Comparison of ENCODE assay signal across 7 cellular contexts in genomic region chr4:40024049-40024448, GRCh38. TPM values are rescaled to one million over a fixed set of nuclear protein-coding genes. Genes with fewer than 3 reads are reported as not detected.
A peak's percentile ranks its signal among the peaks of the same experiment; 100 is the strongest.
DNase-seq lines count a peak whose midpoint lies in the region; ATAC-seq, FAIRE-seq and TF ChIP-seq lines count a peak whose summit lies in the region.
"Not testable (repeated sequence)": the region's sequence is repeated elsewhere in the genome, so short reads cannot be mapped to it uniquely, and the experiment has no call there.

No MANE protein-coding gene starts in this region.

- CTCF ChIA-PET in MCF 10A (lab: Yijun Ruan, JAX) = interaction anchor here (0.6 to 0.8 kb wide), 2 partner anchors 31 to 705 kb away, joined by 3 read pairs; no protein-coding TSS in a partner anchor
- CTCF ChIA-PET in HepG2 (lab: Yijun Ruan, JAX; ENCODE audit: low intra/inter-chr PET ratio, low total read pairs) = not testable (repeated sequence)

- TF ChIP-seq EP300 in Ishikawa (IDR thresholded peaks at IDR 0.05; ENCODE audit: borderline replicate concordance); HepG2 (IDR thresholded peaks at IDR 0.05; ENCODE audit: low read depth in 2 of 2, low read length in 2 of 2); HepG2 (CRISPR knock-in tag; IDR thresholded peaks at IDR 0.05; ENCODE audit: borderline replicate concordance): not testable (repeated sequence)

- POLR2A ChIA-PET in MCF 10A (lab: Yijun Ruan, JAX) = interaction anchor here (0.7 to 0.9 kb wide), 2 partner anchors 32 to 277 kb away, joined by 3 to 4 read pairs; partner anchors contain the start of gene N4BP2
- POLR2A ChIA-PET in HepG2 (lab: Yijun Ruan, JAX) = not testable (repeated sequence)

- not testable (repeated sequence) for H4K20me1 ChIP-seq in HepG2 (ENCODE audit: insufficient read depth, low read length)

- not testable (repeated sequence) for H3K9me3 ChIP-seq in HepG2 (ENCODE audit: low read length); spleen

- not testable (repeated sequence) for FAIRE-seq in HepG2 (lab: Jason Lieb, UNC)

- TF ChIP-seq POLR2A in HepG2 (IDR thresholded peaks at IDR 0.05; ENCODE audit: insufficient read depth in 1 of 2, low read depth in 2 of 2, low read length in 2 of 2); spleen (IDR thresholded peaks at IDR 0.05): not testable (repeated sequence)

- in situ Hi-C loops in Caki2 (cut with HindIII; ENCODE audit: low pct_unique_long_range_greater_than_20kb, low sequenced_read_pairs); HepG2 (cut with HindIII; ENCODE audit: extremely low pct_ligation_motif_present, low pct_unique_long_range_greater_than_20kb): not testable (repeated sequence)

- TF ChIP-seq CTCF in MCF 10A (IDR thresholded peaks at IDR 0.05; ENCODE audit: unreplicated experiment); chondrocyte (IDR thresholded peaks at IDR 0.05); HepG2 (CRISPR knock-in tag; IDR thresholded peaks at IDR 0.05); spleen (IDR thresholded peaks at IDR 0.05 in 8 of 11, conservative IDR thresholded peaks at IDR 0.05 in 3 of 11): not testable (repeated sequence)

- TF ChIP-seq RAD21 in Ishikawa (IDR thresholded peaks at IDR 0.05; ENCODE audit: low read depth); HepG2 (CRISPR knock-in tag; IDR thresholded peaks at IDR 0.05): not testable (repeated sequence)

- peak overlapping the region; percentile 13 for H3K27ac Mint-ChIP-seq in MCF 10A (ENCODE audit: low read depth, unreplicated experiment)
- H3K27ac Mint-ChIP-seq in chondrocyte (ENCODE audit: unreplicated experiment) = not testable (repeated sequence)

- H3K27ac ChIP-seq in HepG2 (ENCODE audit: extremely low read length, insufficient read depth, low read length); spleen: not testable (repeated sequence)

- peak; percentile 64 for ATAC-seq in left lobe of liver
- ATAC-seq in HepG2 = not testable (repeated sequence)

- H3K79me2 ChIP-seq in HepG2 (ENCODE audit: insufficient read depth, low read length) = not testable (repeated sequence)

- not testable (repeated sequence) for H3K36me3 ChIP-seq in HepG2 (replicated peaks in 1 of 2; ENCODE audit: control insufficient read depth in 1 of 2, insufficient read depth in 2 of 2, low read length in 2 of 2); spleen

- not testable (repeated sequence) for BruUV-seq in MCF 10A (replicated peaks; lab: Mats Ljungman, UMichigan); HepG2 (replicated peaks; lab: Mats Ljungman, UMichigan)

- H3K9me3 Mint-ChIP-seq in MCF 10A (ENCODE audit: unreplicated experiment); chondrocyte (ENCODE audit: low read depth): not testable (repeated sequence)

- H3K36me3 Mint-ChIP-seq in MCF 10A (ENCODE audit: insufficient read depth, unreplicated experiment); chondrocyte (ENCODE audit: low read depth): not testable (repeated sequence)

- not testable (repeated sequence) for H3K4me3 ChIP-seq in HepG2 (replicated peaks in 1 of 3; ENCODE audit: insufficient read depth in 1 of 3, low read depth in 2 of 3, low read length in 3 of 3); spleen

- 10% methylated on average over 7 of the region's 7 CpGs for WGBS in HepG2 (ENCODE audit: low lambda C conversion rate)
- 85 to 96% (median 88%) methylated on average over 7 of the region's 7 CpGs; no CpG with 5 or more reads in 2 of the 5 donors for WGBS in spleen, 5 donors

- H3K4me3 Mint-ChIP-seq in MCF 10A (ENCODE audit: unreplicated experiment); chondrocyte (ENCODE audit: unreplicated experiment): not testable (repeated sequence)

- not testable (repeated sequence) for H3K4me2 ChIP-seq in HepG2 (ENCODE audit: low read depth, low read length)

- H3K4me1 ChIP-seq in HepG2 (ENCODE audit: insufficient read depth, low read length); spleen: not testable (repeated sequence)

- H3K9ac ChIP-seq in HepG2 (ENCODE audit: insufficient read depth, low read depth, low read length) = not testable (repeated sequence)

- H3K27me3 Mint-ChIP-seq in MCF 10A (ENCODE audit: insufficient read depth, unreplicated experiment); chondrocyte (ENCODE audit: low read depth): not testable (repeated sequence)

- not testable (repeated sequence) for H3K4me1 Mint-ChIP-seq in MCF 10A (ENCODE audit: insufficient read depth, unreplicated experiment); chondrocyte (ENCODE audit: low read depth)

- DNase-seq in Caki2 (ENCODE audit: low read depth) (peak; percentile 29), chondrocyte (ENCODE audit: low spot score) (peak; percentile 5), spleen (peak; percentile 14)
- not testable (repeated sequence) for DNase-seq in MCF 10A (ENCODE audit: unreplicated experiment); left lobe of liver (ENCODE audit: low spot score); HepG2 (ENCODE audit: low spot score)

- intact Hi-C loops in MCF 10A (cut with micrococcal nuclease); HepG2 (cut with micrococcal nuclease; ENCODE audit: unreplicated experiment); spleen (cut with DNase I; ENCODE audit: low total_unique reads): not testable (repeated sequence)

- not testable (repeated sequence) for H2AFZ ChIP-seq in HepG2 (ENCODE audit: low read length)

- H3K27me3 ChIP-seq in HepG2 (ENCODE audit: control insufficient read depth in 1 of 2, insufficient read depth in 2 of 2, low read length in 2 of 2); spleen (replicated peaks in 1 of 7): not testable (repeated sequence)

RNA-seq across cellular contexts. Expression of gene N4BP2, which starts 32.6 kb away (rescaled TPM):
- 1.6 and 5.1 TPM in 2 replicates for total RNA-seq in Caki2 (2014; rRNA removed; shearing (Covaris generic); ENCODE audit: low replicate concordance)
- total RNA-seq in MCF 10A (2022) = 8.3 and 8.8 TPM in 2 replicates
- 7.0 to 10.1 TPM (median 7.7 TPM) in 3 replicates for total RNA-seq in chondrocyte
- total RNA-seq in left lobe of liver = 7.2 TPM
- total RNA-seq in HepG2 (2016; rRNA removed; fragmentation: Illumina TruSeq; extraction: Trizol) = 12.9 and 22.8 TPM in 2 replicates
- 3.1 TPM in 2 replicates for total RNA-seq in HepG2 (2016; cell fraction: cytosol; rRNA removed; fragmentation: Illumina TruSeq; extraction: Trizol; ENCODE audit: low read depth)
- total RNA-seq in HepG2 (2016; cell fraction: insoluble cytoplasmic fraction; rRNA removed; fragmentation: Illumina TruSeq; extraction: Trizol) = 11.9 and 22.9 TPM in 2 replicates
- total RNA-seq in HepG2 (2016; cell fraction: membrane; rRNA removed; fragmentation: Illumina TruSeq; extraction: Trizol) = 6.3 and 7.0 TPM in 2 replicates
- 15.9 and 18.7 TPM in 2 replicates for total RNA-seq in HepG2 (2016; cell fraction: nucleus; rRNA removed; fragmentation: Illumina TruSeq; extraction: Trizol)
- 4.1 and 5.6 TPM in 2 replicates for polyA plus RNA-seq in HepG2 (2011; rRNA removed)
- 1.6 and 2.5 TPM in 2 replicates for polyA plus RNA-seq in HepG2 (2011; cell fraction: cytosol; rRNA removed)
- 3.7 and 5.2 TPM in 2 replicates for polyA plus RNA-seq in HepG2 (2011; cell fraction: nucleus; rRNA removed)
- polyA plus RNA-seq in HepG2 (2012) = 6.2 and 7.5 TPM in 2 replicates
- 0.15 and 0.18 TPM in 2 replicates for polyA plus RNA-seq in HepG2 (2016; cell fraction: cytosol; fragmentation: Illumina TruSeq; extraction: Trizol; ENCODE audit: low read depth)
- 7.0 and 8.1 TPM in 2 replicates for polyA plus RNA-seq in HepG2 (2016; cell fraction: insoluble cytoplasmic fraction; fragmentation: Illumina TruSeq; extraction: Trizol; ENCODE audit: low read depth)
- 0.54 and 0.70 TPM in 2 replicates for polyA plus RNA-seq in HepG2 (2016; cell fraction: membrane; fragmentation: Illumina TruSeq; extraction: Trizol; ENCODE audit: low read depth)
- polyA plus RNA-seq in HepG2 (2016; cell fraction: nucleus; fragmentation: Illumina TruSeq; extraction: Trizol; ENCODE audit: insufficient read depth, low read depth) = 10.3 and 11.2 TPM in 2 replicates
- polyA minus RNA-seq in HepG2 (2011; rRNA and poly(A)+ RNA removed; ENCODE audit: low replicate concordance) = 3.3 and 6.7 TPM in 2 replicates
- polyA minus RNA-seq in HepG2 (2011; cell fraction: cytosol; rRNA and poly(A)+ RNA removed) = 11.8 and 15.6 TPM in 2 replicates
- polyA minus RNA-seq in HepG2 (2011; cell fraction: nucleus; rRNA and poly(A)+ RNA removed) = 34.8 and 39.8 TPM in 2 replicates
- 10 to 100 TPM in 6 of 7 donors, 1 to 10 TPM in 1; 7.7 to 18.7 (median 15.1) TPM for total RNA-seq in spleen
- polyA plus RNA-seq in spleen = 1 to 10 TPM; 1.3 to 1.6 (median 1.5) TPM

RNA-seq across cellular contexts. Expression of gene PDS5A, which starts 46.3 kb away (rescaled TPM):
- 31.3 and 42.3 TPM in 2 replicates for total RNA-seq in Caki2 (2014; rRNA removed; shearing (Covaris generic); ENCODE audit: low replicate concordance)
- 86.8 and 95.2 TPM in 2 replicates for total RNA-seq in MCF 10A (2022)
- 53.3 to 61.3 TPM (median 53.8 TPM) in 3 replicates for total RNA-seq in chondrocyte
- 31.5 TPM for total RNA-seq in left lobe of liver
- 57.0 and 77.4 TPM in 2 replicates for total RNA-seq in HepG2 (2016; rRNA removed; fragmentation: Illumina TruSeq; extraction: Trizol)
- total RNA-seq in HepG2 (2016; cell fraction: cytosol; rRNA removed; fragmentation: Illumina TruSeq; extraction: Trizol; ENCODE audit: low read depth) = 30.5 and 32.6 TPM in 2 replicates
- total RNA-seq in HepG2 (2016; cell fraction: insoluble cytoplasmic fraction; rRNA removed; fragmentation: Illumina TruSeq; extraction: Trizol) = 55.0 and 75.8 TPM in 2 replicates
- 43.3 and 44.2 TPM in 2 replicates for total RNA-seq in HepG2 (2016; cell fraction: membrane; rRNA removed; fragmentation: Illumina TruSeq; extraction: Trizol)
- total RNA-seq in HepG2 (2016; cell fraction: nucleus; rRNA removed; fragmentation: Illumina TruSeq; extraction: Trizol) = 75.2 and 89.3 TPM in 2 replicates
- 21.5 and 31.8 TPM in 2 replicates for polyA plus RNA-seq in HepG2 (2011; rRNA removed)
- polyA plus RNA-seq in HepG2 (2011; cell fraction: cytosol; rRNA removed) = 9.8 and 14.3 TPM in 2 replicates
- polyA plus RNA-seq in HepG2 (2011; cell fraction: nucleus; rRNA removed) = 15.0 and 16.7 TPM in 2 replicates
- 26.0 and 38.4 TPM in 2 replicates for polyA plus RNA-seq in HepG2 (2012)
- polyA plus RNA-seq in HepG2 (2016; cell fraction: cytosol; fragmentation: Illumina TruSeq; extraction: Trizol; ENCODE audit: low read depth) = 4.1 and 5.2 TPM in 2 replicates
- 56.5 and 59.0 TPM in 2 replicates for polyA plus RNA-seq in HepG2 (2016; cell fraction: insoluble cytoplasmic fraction; fragmentation: Illumina TruSeq; extraction: Trizol; ENCODE audit: low read depth)
- polyA plus RNA-seq in HepG2 (2016; cell fraction: membrane; fragmentation: Illumina TruSeq; extraction: Trizol; ENCODE audit: low read depth) = 11.3 and 11.6 TPM in 2 replicates
- 39.8 and 41.3 TPM in 2 replicates for polyA plus RNA-seq in HepG2 (2016; cell fraction: nucleus; fragmentation: Illumina TruSeq; extraction: Trizol; ENCODE audit: insufficient read depth, low read depth)
- polyA minus RNA-seq in HepG2 (2011; rRNA and poly(A)+ RNA removed; ENCODE audit: low replicate concordance) = 48.0 and 86.1 TPM in 2 replicates
- 78.1 and 82.6 TPM in 2 replicates for polyA minus RNA-seq in HepG2 (2011; cell fraction: cytosol; rRNA and poly(A)+ RNA removed)
- 130 and 136 TPM in 2 replicates for polyA minus RNA-seq in HepG2 (2011; cell fraction: nucleus; rRNA and poly(A)+ RNA removed)
- 10 to 100 TPM; 63.5 to 90.7 (median 81.2) TPM for total RNA-seq in spleen
- polyA plus RNA-seq in spleen = 10 to 100 TPM; 17.9 to 21.5 (median 20.4) TPM
